12 cellular contexts compared by ENCODE assay signal in genomic region chr1:234206651-234207284, GRCh38.
A peak's percentile ranks its signal among the peaks of the same experiment; 100 is the strongest.
DNase-seq lines count a peak whose midpoint lies in the region; ATAC-seq, FAIRE-seq and TF ChIP-seq lines count a peak whose summit lies in the region.
"Had no signal": no experiment of that assay in that cellular context is flagged by ENCODE, and none has a peak within 500 bp of the region (broad histone marks: within the 10 kb centered on the region; RNA-seq: fewer than 3 reads in every experiment).

No MANE protein-coding gene starts in this region.

- TF ChIP-seq CTCF in psoas muscle (IDR thresholded peaks at IDR 0.05): no peak

- in situ Hi-C loops in G401 (cut with HindIII; ENCODE audit: low sequenced_read_pairs): no loop called here

- intact Hi-C loops in psoas muscle (cut with DNase I): no loop called here

- H3K27ac ChIP-seq in psoas muscle: no peak overlapping the region
- H3K27ac ChIP-seq: epithelial cell of prostate, spleen had no signal

- whole genome bisulfite sequencing in psoas muscle, 3 donors: 42 to 51% (median 48%) methylated on average over 18 of the region's 18 CpGs

- H3K4me1 ChIP-seq in psoas muscle: no peaks in the 10 kb centered on the region
- H3K4me1 ChIP-seq: spleen had no signal

- ATAC-seq in esophagus mucosa: peak; percentile 66
- peak; percentile 96 to 99 (median 98) for ATAC-seq in psoas muscle
- ATAC-seq: stimulated activated memory B cell treated with anti-CD40 and anti-IgM and Interleukin-4, amounts not matched to agents 10 μg/mL and 1 μg/mL and 100 μg/mL, for 72 hours had no signal

- FAIRE-seq in frontal cortex (lab: Jason Lieb, UNC): no peak
- FAIRE-seq: H1 had no signal

- no peaks in the 10 kb centered on the region for H3K36me3 ChIP-seq in psoas muscle (ENCODE audit: insufficient read depth in 1 of 2, low read depth in 1 of 2)
- H3K36me3 ChIP-seq: spleen had no signal

- H3K4me3 ChIP-seq in psoas muscle: no peak overlapping the region
- H3K4me3 ChIP-seq: spleen had no signal

- H3K27me3 ChIP-seq in psoas muscle (ENCODE audit: insufficient read depth in 3 of 3, low read length in 2 of 3): peaks cover 0 to 2% (median 0%) of the 10 kb centered on the region in 3 donors

- H3K9me3 ChIP-seq in psoas muscle: no peaks in the 10 kb centered on the region
- H3K9me3 ChIP-seq: spleen had no signal

- DNase-seq in G401 (ENCODE audit: low spot score) (peak; percentile 41), RKO (ENCODE audit: low spot score) (peak; percentile 67), psoas muscle (peak; percentile 80 to 87), frontal cortex (ENCODE audit: low spot score in 2 of 2) (no peak), D341Med (ENCODE audit: low spot score) (no peak), NCI-H2029 treated with DMSO at 0.1 percent for 48 hours (lab: John Stamatoyannopoulos, UW) (no peak)
- no peak for DNase-seq in activated CD4-positive, CD25-positive, alpha-beta regulatory T cell treated with anti-CD3 and anti-CD28 coated beads, Interleukin-2, amount 50 U/mL, for 72 hours
- DNase-seq: spleen had no signal

Comparison
In these comparisons a context has a peak if more than half of its experiments do, and no peak if none do; other contexts are left out.
1. DNase-seq: peak in G401 (single experiment), RKO (single experiment) and psoas muscle (2 of 2); none in frontal cortex (0 of 2), activated CD4-positive, CD25-positive, alpha-beta regulatory T cell treated with anti-CD3 and anti-CD28 coated beads, Interleukin-2, amount 50 U/mL, for 72 hours (single experiment), D341Med (single experiment) and NCI-H2029 treated with DMSO at 0.1 percent for 48 hours (single experiment).